ENCODE assay signal across 10 cellular contexts in genomic region chr1:109535971-109536491, GRCh38. TPM values are rescaled to one million over a fixed set of nuclear protein-coding genes. Genes with fewer than 3 reads are reported as not detected.
A peak's percentile ranks its signal among the peaks of the same experiment; 100 is the strongest.
DNase-seq lines count a peak whose midpoint lies in the region; ATAC-seq, FAIRE-seq and TF ChIP-seq lines count a peak whose summit lies in the region.
"Had no signal": no experiment of that assay in that cellular context is flagged by ENCODE, and none has a peak within 500 bp of the region (broad histone marks: within the 10 kb centered on the region; RNA-seq: fewer than 3 reads in every experiment).

No MANE protein-coding gene starts in this region.

- no peak for FAIRE-seq in K562 (lab: Jason Lieb, UNC)

- BruUV-seq in K562 (replicated peaks; lab: Mats Ljungman, UMichigan): no TSS peak

- peaks cover 4% of the 10 kb centered on the region for H3K23me2 ChIP-seq in H9 (ENCODE audit: insufficient read length, low read depth, low read length, poor library complexity, severe bottlenecking)

- H3K9me3 ChIP-seq in K562 (replicated peaks; ENCODE audit: control insufficient read depth, insufficient read depth, low read depth, low read length) (no peaks in the 10 kb centered on the region), H9 (ENCODE audit: control insufficient read depth, low read depth, low read length) (no peaks in the 10 kb centered on the region)

- H2AFZ ChIP-seq in K562 (ENCODE audit: low read depth, low read length): no peak overlapping the region
- H2AFZ ChIP-seq in H9 (ENCODE audit: low read length): no peak overlapping the region

- POLR2A ChIA-PET in K562 (lab: Yijun Ruan, JAX): interaction anchor here (0.6 to 1.4 kb wide), 2 partner anchors 12 to 34 kb away, joined by 3 to 4 read pairs; partner anchors contain the start of gene GNAI3

- no peak for TF ChIP-seq RAD21 in K562 (CRISPR knock-in tag; conservative IDR thresholded peaks at IDR 0.05 in 1 of 2, IDR thresholded peaks at IDR 0.05 in 1 of 2)

- TF ChIP-seq CTCF in K562 (IDR thresholded peaks at IDR 0.05 in 2 of 3, conservative IDR thresholded peaks at IDR 0.05 in 1 of 3; ENCODE audit: insufficient read depth in 2 of 3, low read depth in 1 of 3, low read length in 3 of 3) (no peak), brain microvascular endothelial cell (IDR thresholded peaks at IDR 0.05; ENCODE audit: low read depth, low read length, missing control alignments) (no peak), H9 (conservative IDR thresholded peaks at IDR 0.05) (no peak)

- no peak for TF ChIP-seq EP300 in K562 (IDR thresholded peaks at IDR 0.05; ENCODE audit: low read length)

- H3K27me3 Mint-ChIP-seq in H9 (ENCODE audit: low read depth): peaks cover 5% of the 10 kb centered on the region

- H3K4me1 ChIP-seq in K562 (replicated peaks in 1 of 2; ENCODE audit: control insufficient read depth in 2 of 2, insufficient read depth in 2 of 2, low read length in 2 of 2) (peaks cover 9% of the 10 kb centered on the region in 2 experiments; a peak in 4 of 5 replicates), H9 (ENCODE audit: insufficient read depth, low read length) (no peaks in the 10 kb centered on the region; the same call in 1 of the 2 replicates)

- no peak overlapping the region for H3K27ac Mint-ChIP-seq in H9

- H3K27me3 ChIP-seq in K562 (ENCODE audit: control insufficient read depth in 2 of 2, insufficient read depth in 2 of 2, low read length in 2 of 2) (peaks cover 0 to 13% of the 10 kb centered on the region in 2 experiments; a peak in 2 of 5 replicates), brain microvascular endothelial cell (replicated peaks) (no peaks in the 10 kb centered on the region), H9 (ENCODE audit: insufficient read depth, low read length) (no peaks in the 10 kb centered on the region)

- H3K4me2 ChIP-seq in K562 (ENCODE audit: insufficient read depth, low read length) (no peak overlapping the region), H9 (ENCODE audit: insufficient read depth, insufficient read length, low read length) (no peak overlapping the region)

- no peak overlapping the region for H3K14ac ChIP-seq in H9 (ENCODE audit: insufficient read depth, low read length)

- H3K27ac ChIP-seq in K562 (ENCODE audit: extremely low read depth, low read depth, low read length): no peak overlapping the region
- peak overlapping the region; percentile 85 for H3K27ac ChIP-seq in temporal lobe (ENCODE audit: low read depth, low read length)
- H3K27ac ChIP-seq in brain microvascular endothelial cell: no peak overlapping the region
- H3K27ac ChIP-seq in H9 (ENCODE audit: insufficient read length, low read depth, low read length): no peak overlapping the region

- 46% methylated on average over 3 of the region's 5 CpGs for WGBS in K562 (ENCODE audit: insufficient coverage, low coverage, missing lambda C conversion rate)
- no CpG with 5 or more reads among the region's 5 CpGs for WGBS in H9 (ENCODE audit: extremely low coverage, insufficient read length, low lambda C conversion rate)

- H3K36me3 ChIP-seq in K562 (ENCODE audit: control insufficient read depth, insufficient read depth, low read length) (no peaks in the 10 kb centered on the region), brain microvascular endothelial cell (replicated peaks) (no peaks in the 10 kb centered on the region)

- no peaks in the 10 kb centered on the region for H4K20me1 ChIP-seq in K562 (replicated peaks; ENCODE audit: control insufficient read depth, insufficient read depth, low read length)
- H4K20me1 ChIP-seq in H9 (ENCODE audit: control insufficient read depth, insufficient read depth, insufficient read length): no peaks in the 10 kb centered on the region

- ATAC-seq in K562 (no peak), left lobe of liver (no peak), HG03039 (IDR thresholded peaks at IDR 0.05; ENCODE audit: unreplicated experiment) (no peak)

- peaks cover 4 to 20% of the 10 kb centered on the region in 2 experiments for H3K4me1 Mint-ChIP-seq in H9

- H2AK5ac ChIP-seq in H9 (ENCODE audit: insufficient read length, low read length): no peak overlapping the region

- intact Hi-C loops in K562 (cut with micrococcal nuclease): loop anchor here (10.0 kb wide), 1 partner anchor 421 kb away; the partner anchor contains the start of gene ELAPOR1

- peak; percentile 58 to 83 for DNase-seq in NCI-H2081 (lab: John Stamatoyannopoulos, UW)
- no peak for DNase-seq in K562 (ENCODE audit: extremely low read depth in 1 of 4, low spot score in 3 of 4)
- DNase-seq in left lobe of liver (ENCODE audit: low spot score): peak; percentile 26
- DNase-seq in brain microvascular endothelial cell: no peak
- DNase-seq in retina: no peak
- no peak for DNase-seq in H9
- DNase-seq: cortex of kidney, NCI-H510A had no signal

- H4K8ac ChIP-seq in H9 (replicated peaks; ENCODE audit: insufficient read length, low read depth, low read length): no peak overlapping the region

- CTCF ChIA-PET in K562 (lab: Yijun Ruan, JAX; ENCODE audit: low intra/inter-chr PET ratio): no interaction called here

- H3K9me1 ChIP-seq in K562 (ENCODE audit: control insufficient read depth, insufficient read depth, low read length): no peaks in the 10 kb centered on the region

- H3T11ph ChIP-seq in H9 (ENCODE audit: low read length): no peak overlapping the region

- no peak overlapping the region for H2BK5ac ChIP-seq in H9 (ENCODE audit: insufficient read length, low read length)

- no peak overlapping the region for H2BK15ac ChIP-seq in H9 (ENCODE audit: low read depth, low read length)

- H3K9ac ChIP-seq in K562 (ENCODE audit: insufficient read depth in 1 of 2, low read depth in 2 of 2, low read length in 2 of 2) (no peak overlapping the region), H9 (ENCODE audit: extremely low read depth, insufficient read length, low read length) (no peak overlapping the region)

- no peak overlapping the region for H2BK20ac ChIP-seq in H9 (ENCODE audit: low read depth, low read length, poor library complexity, severe bottlenecking)

- no peak overlapping the region for H3K4me3 Mint-ChIP-seq in H9

- TF ChIP-seq POLR2A in K562 (conservative IDR thresholded peaks at IDR 0.05): no peak

- H3K36me3 Mint-ChIP-seq in H9 (ENCODE audit: insufficient read depth in 1 of 3, low read depth in 3 of 3): no peaks in the 10 kb centered on the region

- no peak overlapping the region for H4K5ac ChIP-seq in H9 (ENCODE audit: insufficient read length, low read depth, low read length)

- H2BK12ac ChIP-seq in H9 (ENCODE audit: insufficient read length, low read depth, low read length): no peak overlapping the region

- H3K4ac ChIP-seq in H9 (ENCODE audit: low read depth, low read length): no peak overlapping the region

- no peak overlapping the region for H3K18ac ChIP-seq in H9 (ENCODE audit: insufficient read length, low read depth, low read length)

- H3K23ac ChIP-seq in H9 (ENCODE audit: insufficient read length, low read depth, low read length): no peak overlapping the region

- H3K9me3 Mint-ChIP-seq in H9: no peaks in the 10 kb centered on the region; a peak in 1 of 5 replicates

- H4K91ac ChIP-seq in H9 (ENCODE audit: insufficient read length, low read depth, low read length): no peak overlapping the region

- H3K56ac ChIP-seq in H9 (ENCODE audit: insufficient read length, low read depth, low read length): no peak overlapping the region

- H3K4me3 ChIP-seq in K562 (no peak overlapping the region), brain microvascular endothelial cell (ENCODE audit: low read depth, low read length) (no peak overlapping the region)

- in situ Hi-C loops in K562 (cut with MboI): no loop called here
- in situ Hi-C loops in brain microvascular endothelial cell (cut with HindIII; ENCODE audit: low pct_ligation_motif_present, low sequenced_read_pairs): no loop called here

- H3K79me2 ChIP-seq in K562 (ENCODE audit: control insufficient read depth, insufficient read depth, low read length) (no peaks in the 10 kb centered on the region), H9 (ENCODE audit: insufficient read depth, low read length) (no peaks in the 10 kb centered on the region)

- H3K79me1 ChIP-seq in H9 (ENCODE audit: insufficient read depth, low read depth, low read length, poor library complexity, severe bottlenecking): no peaks in the 10 kb centered on the region

- H2BK120ac ChIP-seq in H9 (ENCODE audit: low read depth, low read length, poor library complexity, severe bottlenecking): no peak overlapping the region

RNA-seq across cellular contexts. Expression of gene GPR61, which starts 3.6 kb away (rescaled TPM):
- total RNA-seq in K562 (2011; cell fraction: chromatin; rRNA removed; ENCODE audit: low replicate concordance): not detected in 2 replicates
- total RNA-seq in K562 (2011; cell fraction: nucleolus; rRNA removed): under 0.01 TPM in 1 of 2 replicates, not detected in the other
- 0.29 TPM in 1 of 2 replicates, not detected in the other for total RNA-seq in K562 (2011; cell fraction: nucleoplasm; rRNA removed)
- total RNA-seq in K562 (2014; rRNA removed): not detected in 2 replicates
- total RNA-seq in K562 (2014; rRNA removed; fragmentation: Illumina TruSeq; extraction: Trizol): 0.04 TPM in 1 of 2 replicates, not detected in the other
- 0.15 TPM in 1 of 2 replicates, not detected in the other for total RNA-seq in K562 (2015; rRNA removed; fragmentation: Illumina TruSeq; extraction: Trizol)
- total RNA-seq in K562 (2021): not detected in 2 replicates
- polyA plus RNA-seq in K562 (2011; rRNA removed): 0.15 TPM in 1 of 2 replicates, not detected in the other
- polyA plus RNA-seq in K562 (2011; cell fraction: cytosol; rRNA removed): 0.01 TPM in 1 of 2 replicates, not detected in the other
- not detected in 2 replicates for polyA plus RNA-seq in K562 (2011; cell fraction: nucleus; rRNA removed)
- 0.90 and 1.3 TPM in 2 replicates for polyA plus RNA-seq in K562 (2012)
- not detected in 2 replicates for polyA plus RNA-seq in K562 (2014; fragmentation: Illumina TruSeq; extraction: Trizol)
- 1 to 10 TPM in 1 of 2 experiments, under 1 TPM in 1; 0.65 to 1.1 TPM for polyA plus RNA-seq in K562 (2014; fragmentation: Nextera tagmentation; extraction: Ambion mirVana)
- 0.25 TPM in 1 of 2 replicates, not detected in the other for polyA plus RNA-seq in K562 (2014; rRNA removed)
- 0.28 and 0.54 TPM in 2 replicates for polyA minus RNA-seq in K562 (2011; rRNA and poly(A)+ RNA removed)
- not detected in 2 replicates for polyA minus RNA-seq in K562 (2011; cell fraction: cytosol; rRNA and poly(A)+ RNA removed)
- polyA minus RNA-seq in K562 (2011; cell fraction: nucleus; rRNA and poly(A)+ RNA removed): 0.89 TPM in 1 of 2 replicates, not detected in the other
- total RNA-seq in left lobe of liver: not detected
- 4.2 TPM for total RNA-seq in temporal lobe
- total RNA-seq in H9 (2021): 0.24 and 0.48 TPM in 2 replicates

RNA-seq across cellular contexts. Expression of gene GNAI3, which starts 12.4 kb away (rescaled TPM):
- 4.4 and 10.9 TPM in 2 replicates for total RNA-seq in K562 (2011; cell fraction: chromatin; rRNA removed; ENCODE audit: low replicate concordance)
- total RNA-seq in K562 (2011; cell fraction: nucleolus; rRNA removed): 3.5 and 3.9 TPM in 2 replicates
- 8.6 and 16.3 TPM in 2 replicates for total RNA-seq in K562 (2011; cell fraction: nucleoplasm; rRNA removed)
- total RNA-seq in K562 (2014; rRNA removed): 7.1 and 7.9 TPM in 2 replicates
- 12.9 and 14.3 TPM in 2 replicates for total RNA-seq in K562 (2014; rRNA removed; fragmentation: Illumina TruSeq; extraction: Trizol)
- 11.0 and 11.9 TPM in 2 replicates for total RNA-seq in K562 (2015; rRNA removed; fragmentation: Illumina TruSeq; extraction: Trizol)
- total RNA-seq in K562 (2021): 9.1 TPM in 2 replicates
- 8.8 and 13.2 TPM in 2 replicates for polyA plus RNA-seq in K562 (2011; rRNA removed)
- 2.1 and 5.2 TPM in 2 replicates for polyA plus RNA-seq in K562 (2011; cell fraction: cytosol; rRNA removed)
- 1.5 and 2.5 TPM in 2 replicates for polyA plus RNA-seq in K562 (2011; cell fraction: nucleus; rRNA removed)
- polyA plus RNA-seq in K562 (2012): 7.9 and 9.5 TPM in 2 replicates
- polyA plus RNA-seq in K562 (2014; fragmentation: Illumina TruSeq; extraction: Trizol): 8.5 and 8.9 TPM in 2 replicates
- polyA plus RNA-seq in K562 (2014; fragmentation: Nextera tagmentation; extraction: Ambion mirVana): 1 to 10 TPM; 6.9 to 8.0 TPM
- polyA plus RNA-seq in K562 (2014; rRNA removed): 6.3 and 6.8 TPM in 2 replicates
- polyA minus RNA-seq in K562 (2011; rRNA and poly(A)+ RNA removed): 23.7 and 24.6 TPM in 2 replicates
- 5.8 and 6.5 TPM in 2 replicates for polyA minus RNA-seq in K562 (2011; cell fraction: cytosol; rRNA and poly(A)+ RNA removed)
- 5.3 and 10.7 TPM in 2 replicates for polyA minus RNA-seq in K562 (2011; cell fraction: nucleus; rRNA and poly(A)+ RNA removed)
- 2.5 TPM for total RNA-seq in left lobe of liver
- 10.1 TPM for total RNA-seq in temporal lobe
- total RNA-seq in H9 (2021): 9.8 and 9.9 TPM in 2 replicates

RNA-seq across cellular contexts. Expression of gene AMIGO1, which starts 26.5 kb away (rescaled TPM):
- total RNA-seq in K562 (2011; cell fraction: chromatin; rRNA removed; ENCODE audit: low replicate concordance): 0.69 and 0.83 TPM in 2 replicates
- 0.39 and 0.83 TPM in 2 replicates for total RNA-seq in K562 (2011; cell fraction: nucleolus; rRNA removed)
- total RNA-seq in K562 (2011; cell fraction: nucleoplasm; rRNA removed): 1.0 and 1.2 TPM in 2 replicates
- 0.78 and 1.00 TPM in 2 replicates for total RNA-seq in K562 (2014; rRNA removed)
- total RNA-seq in K562 (2014; rRNA removed; fragmentation: Illumina TruSeq; extraction: Trizol): 0.67 and 0.69 TPM in 2 replicates
- total RNA-seq in K562 (2015; rRNA removed; fragmentation: Illumina TruSeq; extraction: Trizol): 0.53 and 0.54 TPM in 2 replicates
- total RNA-seq in K562 (2021): 0.72 and 1.0 TPM in 2 replicates
- 0.33 and 0.46 TPM in 2 replicates for polyA plus RNA-seq in K562 (2011; rRNA removed)
- polyA plus RNA-seq in K562 (2011; cell fraction: cytosol; rRNA removed): 0.50 and 0.70 TPM in 2 replicates
- 0.46 and 0.54 TPM in 2 replicates for polyA plus RNA-seq in K562 (2011; cell fraction: nucleus; rRNA removed)
- 0.68 and 0.84 TPM in 2 replicates for polyA plus RNA-seq in K562 (2012)
- polyA plus RNA-seq in K562 (2014; fragmentation: Illumina TruSeq; extraction: Trizol): 0.76 and 0.83 TPM in 2 replicates
- under 1 TPM; 0.24 to 0.31 TPM for polyA plus RNA-seq in K562 (2014; fragmentation: Nextera tagmentation; extraction: Ambion mirVana)
- polyA plus RNA-seq in K562 (2014; rRNA removed): 0.45 and 0.71 TPM in 2 replicates
- polyA minus RNA-seq in K562 (2011; rRNA and poly(A)+ RNA removed): 0.39 and 0.56 TPM in 2 replicates
- 0.36 and 0.48 TPM in 2 replicates for polyA minus RNA-seq in K562 (2011; cell fraction: cytosol; rRNA and poly(A)+ RNA removed)
- polyA minus RNA-seq in K562 (2011; cell fraction: nucleus; rRNA and poly(A)+ RNA removed): 0.27 and 0.67 TPM in 2 replicates
- 3.5 TPM for total RNA-seq in left lobe of liver
- total RNA-seq in temporal lobe: 11.1 TPM
- total RNA-seq in H9 (2021): 3.6 and 4.1 TPM in 2 replicates

RNA-seq across cellular contexts. Expression of gene CYB561D1, which starts 42.1 kb away (rescaled TPM):
- 10.5 and 21.1 TPM in 2 replicates for total RNA-seq in K562 (2011; cell fraction: chromatin; rRNA removed; ENCODE audit: low replicate concordance)
- 13.8 and 15.2 TPM in 2 replicates for total RNA-seq in K562 (2011; cell fraction: nucleolus; rRNA removed)
- 15.0 and 15.6 TPM in 2 replicates for total RNA-seq in K562 (2011; cell fraction: nucleoplasm; rRNA removed)
- total RNA-seq in K562 (2014; rRNA removed) (1.8 and 2.6 TPM in 2 replicates), K562 (2014; rRNA removed; fragmentation: Illumina TruSeq; extraction: Trizol) (2.6 and 3.2 TPM in 2 replicates), K562 (2015; rRNA removed; fragmentation: Illumina TruSeq; extraction: Trizol) (3.1 and 3.5 TPM in 2 replicates), K562 (2021) (5.9 and 7.2 TPM in 2 replicates), left lobe of liver (3.3 TPM), temporal lobe (5.7 TPM), H9 (2021) (6.5 and 6.7 TPM in 2 replicates)
- polyA plus RNA-seq in K562 (2011; rRNA removed) (6.8 and 8.7 TPM in 2 replicates), K562 (2014; fragmentation: Illumina TruSeq; extraction: Trizol) (4.0 and 4.6 TPM in 2 replicates), K562 (2014; fragmentation: Nextera tagmentation; extraction: Ambion mirVana) (under 1 TPM; 0.71 to 0.72 TPM), K562 (2014; rRNA removed) (4.9 and 5.5 TPM in 2 replicates)
- 9.0 and 11.4 TPM in 2 replicates for polyA plus RNA-seq in K562 (2011; cell fraction: cytosol; rRNA removed)
- polyA plus RNA-seq in K562 (2011; cell fraction: nucleus; rRNA removed): 13.7 and 16.3 TPM in 2 replicates
- polyA plus RNA-seq in K562 (2012): 5.5 and 9.8 TPM in 2 replicates
- 3.8 and 4.1 TPM in 2 replicates for polyA minus RNA-seq in K562 (2011; rRNA and poly(A)+ RNA removed)
- polyA minus RNA-seq in K562 (2011; cell fraction: cytosol; rRNA and poly(A)+ RNA removed): 2.4 and 2.7 TPM in 2 replicates
- polyA minus RNA-seq in K562 (2011; cell fraction: nucleus; rRNA and poly(A)+ RNA removed): 5.5 and 8.4 TPM in 2 replicates

RNA-seq across cellular contexts. Expression of gene ATXN7L2, which starts 52.3 kb away (rescaled TPM):
- 13.4 and 39.5 TPM in 2 replicates for total RNA-seq in K562 (2011; cell fraction: chromatin; rRNA removed; ENCODE audit: low replicate concordance)
- 28.8 and 32.7 TPM in 2 replicates for total RNA-seq in K562 (2011; cell fraction: nucleolus; rRNA removed)
- total RNA-seq in K562 (2011; cell fraction: nucleoplasm; rRNA removed): 14.5 and 23.4 TPM in 2 replicates
- total RNA-seq in K562 (2014; rRNA removed) (6.3 and 10.4 TPM in 2 replicates), K562 (2014; rRNA removed; fragmentation: Illumina TruSeq; extraction: Trizol) (1.9 and 2.3 TPM in 2 replicates), K562 (2015; rRNA removed; fragmentation: Illumina TruSeq; extraction: Trizol) (4.4 and 5.8 TPM in 2 replicates), K562 (2021) (9.4 and 10.0 TPM in 2 replicates), left lobe of liver (4.3 TPM), temporal lobe (4.2 TPM), H9 (2021) (17.3 TPM in 2 replicates)
- polyA plus RNA-seq in K562 (2011; rRNA removed) (3.1 and 5.9 TPM in 2 replicates), K562 (2014; fragmentation: Illumina TruSeq; extraction: Trizol) (7.1 and 8.5 TPM in 2 replicates), K562 (2014; fragmentation: Nextera tagmentation; extraction: Ambion mirVana) (under 1 TPM; 0.21 to 0.56 TPM), K562 (2014; rRNA removed) (10.4 and 11.1 TPM in 2 replicates)
- 4.0 and 11.5 TPM in 2 replicates for polyA plus RNA-seq in K562 (2011; cell fraction: cytosol; rRNA removed)
- polyA plus RNA-seq in K562 (2011; cell fraction: nucleus; rRNA removed): 23.4 and 48.0 TPM in 2 replicates
- 5.9 and 6.8 TPM in 2 replicates for polyA plus RNA-seq in K562 (2012)
- polyA minus RNA-seq in K562 (2011; rRNA and poly(A)+ RNA removed): 2.4 and 3.5 TPM in 2 replicates
- 2.6 and 4.1 TPM in 2 replicates for polyA minus RNA-seq in K562 (2011; cell fraction: cytosol; rRNA and poly(A)+ RNA removed)
- polyA minus RNA-seq in K562 (2011; cell fraction: nucleus; rRNA and poly(A)+ RNA removed): 13.1 and 13.6 TPM in 2 replicates

Comparison
In these comparisons a context has a peak if more than half of its experiments do, and no peak if none do; other contexts are left out.
1. DNase-seq: peak in NCI-H2081 (2 of 2) and left lobe of liver (single experiment); none in K562 (0 of 4), brain microvascular endothelial cell (single experiment), retina (single experiment) and H9 (single experiment).